In genomic region chr7:123557016-123557630, GRCh38 we compare ENCODE assay signal across 9 cellular contexts. TPM values are rescaled to one million over a fixed set of nuclear protein-coding genes. Genes with fewer than 3 reads are reported as not detected.
DNase-seq lines count a peak whose midpoint lies in the region; ATAC-seq and TF ChIP-seq lines count a peak whose summit lies in the region.
"Had no signal": no experiment of that assay in that cellular context is flagged by ENCODE, and none has a peak within 500 bp of the region (broad histone marks: within the 10 kb centered on the region; RNA-seq: fewer than 3 reads in every experiment).

No MANE protein-coding gene starts in this region.

- DNase-seq in DMS79 treated with DMSO at 0.1 percent for 48 hours (lab: John Stamatoyannopoulos, UW) (peak; percentile 49), WERI-Rb-1 (no peak), iris pigment epithelial cell (ENCODE audit: low read depth) (peak; percentile 19), transverse colon (no peak), NCI-H526 treated with DMSO at 0.1 percent for 48 hours (lab: John Stamatoyannopoulos, UW) (no peak), NCI-H128 (lab: John Stamatoyannopoulos, UW; ENCODE audit: unreplicated experiment) (no peak), AML-193 (lab: John Stamatoyannopoulos, UW) (no peak)

- H3K9me3 ChIP-seq in WERI-Rb-1 (ENCODE audit: severe bottlenecking) (no peaks in the 10 kb centered on the region), transverse colon (no peaks in the 10 kb centered on the region)

- no peak for TF ChIP-seq POLR2A in transverse colon (IDR thresholded peaks at IDR 0.05)

- peak overlapping the region; percentile 87 for H3K27ac ChIP-seq in WERI-Rb-1
- peak overlapping the region; percentile 88 to 93 (median 88) for H3K27ac ChIP-seq in transverse colon

- no peaks in the 10 kb centered on the region for H3K27me3 ChIP-seq in WERI-Rb-1 (ENCODE audit: insufficient read depth, low read depth, severe bottlenecking)
- H3K27me3 ChIP-seq in transverse colon = no peaks in the 10 kb centered on the region

- WGBS in transverse colon (ENCODE audit: low coverage in 1 of 2), 2 donors = 0 to 1% methylated on average over 14 to 21 of the region's 21 CpGs

- peaks cover 37% of the 10 kb centered on the region for H3K36me3 ChIP-seq in WERI-Rb-1
- peaks cover 0 to 14% (median 6%) of the 10 kb centered on the region in 4 donors for H3K36me3 ChIP-seq in transverse colon

- in situ Hi-C loops in transverse colon (cut with MboI; ENCODE audit: low pct_ligation_motif_present in 1 of 4, low pct_unique_long_range_greater_than_20kb in 1 of 4, low sequenced_read_pairs in 3 of 4) = loop anchor here in 1 of 4 donors (25.0 kb wide), 1 partner anchor 95 kb away; no protein-coding TSS in a partner anchor

- TF ChIP-seq EP300 in transverse colon (IDR thresholded peaks at IDR 0.05; ENCODE audit: low read depth) = no peak

- TF ChIP-seq CTCF in WERI-Rb-1 (IDR thresholded peaks at IDR 0.05; ENCODE audit: low read depth, low read length) = no peak
- no peak for TF ChIP-seq CTCF in transverse colon (IDR thresholded peaks at IDR 0.05)

- H3K4me3 ChIP-seq in WERI-Rb-1 (ENCODE audit: low read depth, low read length) (peak overlapping the region; percentile 89), transverse colon (peak overlapping the region; percentile 64 to 84 (median 74))

- ATAC-seq in HG02852 (IDR thresholded peaks at IDR 0.05; ENCODE audit: unreplicated experiment) = peak; percentile 33

- intact Hi-C loops in transverse colon (cut with DNase I; ENCODE audit: low total_unique reads) = no loop called here

- peaks cover 4 to 45% (median 11%) of the 10 kb centered on the region in 4 donors for H3K4me1 ChIP-seq in transverse colon

RNA-seq across cellular contexts. Expression of gene NDUFA5, which starts 0.5 kb away (rescaled TPM):
- total RNA-seq in transverse colon = 10 to 100 TPM; 29.9 to 78.3 (median 56.8) TPM

RNA-seq across cellular contexts. Expression of gene IQUB, which starts 22.7 kb away (rescaled TPM):
- total RNA-seq in transverse colon = under 1 TPM in 2 of 4 donors, not detected in 2; 0.14 to 0.32 TPM

RNA-seq across cellular contexts. Expression of gene ASB15, which starts 44.5 kb away (rescaled TPM):
- total RNA-seq in transverse colon = not detected
- total RNA-seq: NCI-H460 had no signal

Comparison
In these comparisons a context has a peak if more than half of its experiments do, and no peak if none do; other contexts are left out.
1. DNase-seq: peak in DMS79 treated with DMSO at 0.1 percent for 48 hours (single experiment) and iris pigment epithelial cell (single experiment); none in WERI-Rb-1 (single experiment), transverse colon (single experiment), NCI-H526 treated with DMSO at 0.1 percent for 48 hours (single experiment), NCI-H128 (single experiment) and AML-193 (0 of 2).